ENCODE assay signal across 1 cellular context in the genomic region with DNA sequence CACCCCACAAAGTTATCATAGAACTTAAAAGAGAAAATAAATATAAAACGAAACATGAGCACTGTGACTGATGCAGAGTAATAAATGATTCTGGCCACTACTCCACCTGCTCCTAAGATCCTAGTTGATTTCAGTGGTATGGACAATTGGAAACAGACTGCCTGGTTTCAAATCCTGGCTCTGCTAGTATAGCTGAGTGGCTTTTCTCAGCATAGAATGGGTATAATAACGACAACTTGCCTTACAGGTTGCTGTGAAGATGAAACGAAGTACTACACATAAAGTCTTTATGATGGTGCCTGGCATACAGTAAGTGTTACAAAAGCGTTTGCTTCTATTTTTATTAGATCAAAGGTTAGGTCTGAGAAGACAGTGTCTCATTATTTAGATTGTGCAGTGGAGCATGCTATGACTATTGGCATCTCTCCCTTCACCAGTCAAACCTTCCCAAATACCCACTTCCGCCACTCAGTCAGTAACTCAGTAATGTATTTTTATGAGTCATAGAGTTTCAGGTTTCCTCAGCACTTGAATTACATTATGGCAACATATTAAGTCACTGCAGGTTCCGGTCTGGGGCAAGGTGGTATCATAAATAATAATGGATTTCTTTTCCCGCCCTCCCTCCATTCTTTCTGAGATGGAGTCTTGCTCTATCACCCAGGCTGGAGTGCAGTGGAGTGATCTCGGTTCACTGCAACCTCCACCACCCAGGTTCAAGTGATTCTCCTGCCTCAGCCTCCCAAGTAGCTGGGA.
TF ChIP-seq lines count a peak whose summit lies in the region.

No MANE protein-coding gene starts in this region.

TF ChIP-seq in GM12878, 131 proteins besides CTCF, POLR2A, EP300 and RAD21 (continued from another document):
- TF ChIP-seq TAF1 (IDR thresholded peaks at IDR 0.05; ENCODE audit: borderline replicate concordance, low read depth, low read length) (no peak), EGR1 (IDR thresholded peaks at IDR 0.05; ENCODE audit: borderline replicate concordance in 1 of 2, low read depth in 2 of 2, low read length in 2 of 2) (no peak), TCF7 (IDR thresholded peaks at IDR 0.05; ENCODE audit: borderline replicate concordance) (peak; percentile 96), NKRF (conservative IDR thresholded peaks at IDR 0.05) (no peak), SPI1 (IDR thresholded peaks at IDR 0.05; ENCODE audit: borderline replicate concordance, insufficient read depth, low read depth, low read length) (peak; percentile 55; the same call in 1 of the 2 replicates), TBL1XR1 (IDR thresholded peaks at IDR 0.05; ENCODE audit: low read depth, low read length) (peak; percentile 69; the same call in 1 of the 2 replicates), BACH1 (IDR thresholded peaks at IDR 0.05; ENCODE audit: borderline replicate concordance) (no peak; the same call in 1 of the 2 replicates), RCOR1 (conservative IDR thresholded peaks at IDR 0.05; ENCODE audit: low read depth, low read length) (peak; percentile 90; the same call in 1 of the 2 replicates), TCF3 (IDR thresholded peaks at IDR 0.05; ENCODE audit: borderline replicate concordance, insufficient read depth, low read depth, low read length) (peak; percentile 55; the same call in 1 of the 2 replicates), CHD4 (IDR thresholded peaks at IDR 0.05) (no peak), JUNB (IDR thresholded peaks at IDR 0.05) (peak; percentile 99), NR2C2 (IDR thresholded peaks at IDR 0.05; ENCODE audit: borderline replicate concordance, control insufficient read depth, insufficient read length, low read depth) (no peak), MEF2A (IDR thresholded peaks at IDR 0.05; ENCODE audit: insufficient read depth, low read depth, low read length) (peak; percentile 93), SREBF1 (IDR thresholded peaks at IDR 0.05; ENCODE audit: low read length) (peak; percentile 84), HCFC1 (IDR thresholded peaks at IDR 0.05; ENCODE audit: low read length) (no peak), NR2F1 (conservative IDR thresholded peaks at IDR 0.05) (peak; percentile 95), NBN (IDR thresholded peaks at IDR 0.05) (0 out of 2 replicates have a peak, but pooled peaks have one; percentile 62), NR2C1 (IDR thresholded peaks at IDR 0.05) (no peak; the same call in 1 of the 2 replicates), CBX5 (IDR thresholded peaks at IDR 0.05; ENCODE audit: low read depth) (0 out of 2 replicates have a peak, but pooled peaks have one; percentile 24), LARP7 (IDR thresholded peaks at IDR 0.05) (no peak), FOXM1 (IDR thresholded peaks at IDR 0.05; ENCODE audit: low read depth, low read length) (peak; percentile 99), MYC (IDR thresholded peaks at IDR 0.05; ENCODE audit: insufficient read depth, insufficient read length, insufficient replicate concordance, low read length, severe bottlenecking) (no peak), USF2 (IDR thresholded peaks at IDR 0.05; ENCODE audit: borderline replicate concordance, low read depth, low read length) (no peak), TARDBP (IDR thresholded peaks at IDR 0.05; ENCODE audit: borderline replicate concordance) (no peak), CBFB (IDR thresholded peaks at IDR 0.05; ENCODE audit: low read depth) (0 out of 2 replicates have a peak, but pooled peaks have one; percentile 44), IRF4 (IDR thresholded peaks at IDR 0.05; ENCODE audit: low read depth, low read length) (peak; percentile 92), NFIC (IDR thresholded peaks at IDR 0.05; ENCODE audit: low read depth, low read length) (peak; percentile 98), NFXL1 (IDR thresholded peaks at IDR 0.05; ENCODE audit: borderline replicate concordance) (no peak), SIX5 (IDR thresholded peaks at IDR 0.05; ENCODE audit: low read depth, low read length, severe bottlenecking) (no peak), CBX3 (IDR thresholded peaks at IDR 0.05; ENCODE audit: borderline replicate concordance, low read depth) (no peak), ZNF384 (IDR thresholded peaks at IDR 0.05; ENCODE audit: borderline replicate concordance, low read depth, low read length) (no peak), ZSCAN29 (IDR thresholded peaks at IDR 0.05) (no peak), EED (IDR thresholded peaks at IDR 0.05; ENCODE audit: low read depth) (peak; percentile 96), HSF1 (IDR thresholded peaks at IDR 0.05; ENCODE audit: low read depth, low read length) (no peak), GATAD2B (conservative IDR thresholded peaks at IDR 0.05; ENCODE audit: low read depth) (0 out of 2 replicates have a peak, but pooled peaks have one; percentile 68), ZBTB11 (CRISPR knock-in tag; IDR thresholded peaks at IDR 0.05) (no peak)
- TF ChIP-seq, protein P1, sequence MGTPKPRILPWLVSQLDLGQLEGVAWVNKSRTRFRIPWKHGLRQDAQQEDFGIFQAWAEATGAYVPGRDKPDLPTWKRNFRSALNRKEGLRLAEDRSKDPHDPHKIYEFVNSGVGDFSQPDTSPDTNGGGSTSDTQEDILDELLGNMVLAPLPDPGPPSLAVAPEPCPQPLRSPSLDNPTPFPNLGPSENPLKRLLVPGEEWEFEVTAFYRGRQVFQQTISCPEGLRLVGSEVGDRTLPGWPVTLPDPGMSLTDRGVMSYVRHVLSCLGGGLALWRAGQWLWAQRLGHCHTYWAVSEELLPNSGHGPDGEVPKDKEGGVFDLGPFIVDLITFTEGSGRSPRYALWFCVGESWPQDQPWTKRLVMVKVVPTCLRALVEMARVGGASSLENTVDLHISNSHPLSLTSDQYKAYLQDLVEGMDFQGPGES (IDR thresholded peaks at IDR 0.05), result no peak
- TF ChIP-seq, protein P2, sequence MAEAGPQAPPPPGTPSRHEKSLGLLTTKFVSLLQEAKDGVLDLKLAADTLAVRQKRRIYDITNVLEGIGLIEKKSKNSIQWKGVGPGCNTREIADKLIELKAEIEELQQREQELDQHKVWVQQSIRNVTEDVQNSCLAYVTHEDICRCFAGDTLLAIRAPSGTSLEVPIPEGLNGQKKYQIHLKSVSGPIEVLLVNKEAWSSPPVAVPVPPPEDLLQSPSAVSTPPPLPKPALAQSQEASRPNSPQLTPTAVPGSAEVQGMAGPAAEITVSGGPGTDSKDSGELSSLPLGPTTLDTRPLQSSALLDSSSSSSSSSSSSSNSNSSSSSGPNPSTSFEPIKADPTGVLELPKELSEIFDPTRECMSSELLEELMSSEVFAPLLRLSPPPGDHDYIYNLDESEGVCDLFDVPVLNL (IDR thresholded peaks at IDR 0.05; ENCODE audit: low read depth, low read length), result no peak
